8 cellular contexts compared by ENCODE assay signal in genomic region chr10:92849234-92849525, GRCh38. TPM values are rescaled to one million over a fixed set of nuclear protein-coding genes. Genes with fewer than 3 reads are reported as not detected.
DNase-seq lines count a peak whose midpoint lies in the region; ATAC-seq and TF ChIP-seq lines count a peak whose summit lies in the region.

No MANE protein-coding gene starts in this region.

- H3K79me1 ChIP-seq in H9 (ENCODE audit: insufficient read depth, low read depth, low read length, poor library complexity, severe bottlenecking), result no peaks in the 10 kb centered on the region

- H3K23ac ChIP-seq in H9 (ENCODE audit: insufficient read length, low read depth, low read length), result no peak overlapping the region

- H2BK5ac ChIP-seq in H9 (ENCODE audit: insufficient read length, low read length), result no peak overlapping the region

- no peak overlapping the region for H3K9ac ChIP-seq in H9 (ENCODE audit: extremely low read depth, insufficient read length, low read length)

- H3K4me1 ChIP-seq in A673 (ENCODE audit: insufficient read depth, low read length, poor library complexity, severe bottlenecking), result peaks cover 8% of the 10 kb centered on the region
- no peaks in the 10 kb centered on the region for H3K4me1 ChIP-seq in H9 (ENCODE audit: insufficient read depth, low read length)
- H3K4me1 ChIP-seq in right lobe of liver, result peaks cover 0 to 5% (median 0%) of the 10 kb centered on the region in 4 donors

- no peak for TF ChIP-seq POLR2A in right lobe of liver (IDR thresholded peaks at IDR 0.05)

- no peak overlapping the region for H4K8ac ChIP-seq in H9 (replicated peaks; ENCODE audit: insufficient read length, low read depth, low read length)

- no peak overlapping the region for H3K56ac ChIP-seq in H9 (ENCODE audit: insufficient read length, low read depth, low read length)

- TF ChIP-seq CTCF in A673 (conservative IDR thresholded peaks at IDR 0.05; ENCODE audit: low read depth, low read length) (no peak), H9 (conservative IDR thresholded peaks at IDR 0.05) (no peak), right lobe of liver (IDR thresholded peaks at IDR 0.05) (no peak), type B pancreatic cell (conservative IDR thresholded peaks at IDR 0.05) (no peak)

- ATAC-seq in right lobe of liver, result no peak
- no peak for ATAC-seq in esophagus mucosa
- no peak for ATAC-seq in HG02870 (IDR thresholded peaks at IDR 0.05; ENCODE audit: unreplicated experiment)

- no peak for DNase-seq in A673 (ENCODE audit: low spot score)
- DNase-seq in H9, result no peak
- no peak for DNase-seq in right lobe of liver
- DNase-seq in type B pancreatic cell (ENCODE audit: extremely low spot score, unreplicated experiment), result no peak
- no peak for DNase-seq in amygdala (lab: John Stamatoyannopoulos, UW)

- H3K23me2 ChIP-seq in H9 (ENCODE audit: insufficient read length, low read depth, low read length, poor library complexity, severe bottlenecking), result peaks cover 7% of the 10 kb centered on the region

- H3K4me3 Mint-ChIP-seq in H9, result peak overlapping the region; percentile 74 to 83
- H3K4me3 Mint-ChIP-seq in activated naive CD8-positive, alpha-beta T cell, result peak overlapping the region; percentile 89
- peak overlapping the region; percentile 89 for H3K4me3 Mint-ChIP-seq in type B pancreatic cell

- H4K91ac ChIP-seq in H9 (ENCODE audit: insufficient read length, low read depth, low read length), result no peak overlapping the region

- H2BK20ac ChIP-seq in H9 (ENCODE audit: low read depth, low read length, poor library complexity, severe bottlenecking), result no peak overlapping the region

- H3K4me3 ChIP-seq in A673 (ENCODE audit: low read depth, low read length, poor library complexity, severe bottlenecking) (peak overlapping the region; percentile 84), right lobe of liver (peak overlapping the region; percentile 86 to 98 (median 95))

- H3T11ph ChIP-seq in H9 (ENCODE audit: low read length), result no peak overlapping the region

- H3K27me3 Mint-ChIP-seq in H9 (ENCODE audit: low read depth) (peaks cover 63% of the 10 kb centered on the region), type B pancreatic cell (peaks cover 24% of the 10 kb centered on the region)
- H3K27me3 Mint-ChIP-seq in activated naive CD8-positive, alpha-beta T cell, result no peaks in the 10 kb centered on the region

- H3K9me3 Mint-ChIP-seq in H9 (peaks cover 5% of the 10 kb centered on the region in 2 experiments; a peak in 3 of 5 replicates), type B pancreatic cell (no peaks in the 10 kb centered on the region)
- H3K9me3 Mint-ChIP-seq in activated naive CD8-positive, alpha-beta T cell (ENCODE audit: low read depth), result no peaks in the 10 kb centered on the region

- H4K5ac ChIP-seq in H9 (ENCODE audit: insufficient read length, low read depth, low read length), result no peak overlapping the region

- H2BK15ac ChIP-seq in H9 (ENCODE audit: low read depth, low read length), result no peak overlapping the region

- no peak overlapping the region for H2AK5ac ChIP-seq in H9 (ENCODE audit: insufficient read length, low read length)

- H3K4me1 Mint-ChIP-seq in H9 (peaks cover 13% of the 10 kb centered on the region in 2 experiments), type B pancreatic cell (ENCODE audit: unreplicated experiment) (peaks cover 8% of the 10 kb centered on the region)
- peaks cover 35% of the 10 kb centered on the region for H3K4me1 Mint-ChIP-seq in activated naive CD8-positive, alpha-beta T cell (ENCODE audit: low read depth)

- peak overlapping the region; percentile 93 for H3K27ac ChIP-seq in A673 (ENCODE audit: low read depth, low read length, poor library complexity, severe bottlenecking)
- no peak overlapping the region for H3K27ac ChIP-seq in H9 (ENCODE audit: insufficient read length, low read depth, low read length)
- peak overlapping the region; percentile 86 to 90 (median 86) for H3K27ac ChIP-seq in right lobe of liver

- no TSS peak for BruUV-seq in A673 (replicated peaks; lab: Mats Ljungman, UMichigan)

- H3K36me3 ChIP-seq in A673 (ENCODE audit: insufficient read depth, low read length, poor library complexity, severe bottlenecking), result no peaks in the 10 kb centered on the region
- no peaks in the 10 kb centered on the region for H3K36me3 ChIP-seq in right lobe of liver

- H4K20me1 ChIP-seq in H9 (ENCODE audit: control insufficient read depth, insufficient read depth, insufficient read length), result no peaks in the 10 kb centered on the region

- H3K36me3 Mint-ChIP-seq in H9 (ENCODE audit: insufficient read depth in 1 of 3, low read depth in 3 of 3) (no peaks in the 10 kb centered on the region), type B pancreatic cell (no peaks in the 10 kb centered on the region)
- no peaks in the 10 kb centered on the region for H3K36me3 Mint-ChIP-seq in activated naive CD8-positive, alpha-beta T cell

- H2BK12ac ChIP-seq in H9 (ENCODE audit: insufficient read length, low read depth, low read length), result no peak overlapping the region

- no peak overlapping the region for H3K4ac ChIP-seq in H9 (ENCODE audit: low read depth, low read length)

- H3K27ac Mint-ChIP-seq in H9, result no peak overlapping the region
- H3K27ac Mint-ChIP-seq in activated naive CD8-positive, alpha-beta T cell, result peak overlapping the region; percentile 78
- H3K27ac Mint-ChIP-seq in type B pancreatic cell, result peak overlapping the region; percentile 60

- no peak overlapping the region for H2AFZ ChIP-seq in H9 (ENCODE audit: low read length)

- peak overlapping the region; percentile 92 for H3K4me2 ChIP-seq in H9 (ENCODE audit: insufficient read depth, insufficient read length, low read length)

- no peaks in the 10 kb centered on the region for H3K9me3 ChIP-seq in A673 (ENCODE audit: low read depth, low read length, poor library complexity, severe bottlenecking)
- no peaks in the 10 kb centered on the region for H3K9me3 ChIP-seq in H9 (ENCODE audit: control insufficient read depth, low read depth, low read length)
- no peaks in the 10 kb centered on the region for H3K9me3 ChIP-seq in right lobe of liver

- CTCF ChIA-PET in A673 (lab: Charles Lee), result interaction anchor here (1.2 kb wide), 1 partner anchor 12 kb away, joined by 3 read pairs; no protein-coding TSS in a partner anchor

- WGBS in H9 (ENCODE audit: extremely low coverage, insufficient read length, low lambda C conversion rate), result no CpG with 5 or more reads among the region's 7 CpGs
- WGBS in right lobe of liver (ENCODE audit: insufficient coverage, low coverage, low lambda C conversion rate, missing lambda C conversion rate), result 0% methylated on average over 7 of the region's 7 CpGs

- H2BK120ac ChIP-seq in H9 (ENCODE audit: low read depth, low read length, poor library complexity, severe bottlenecking), result no peak overlapping the region

- H3K14ac ChIP-seq in H9 (ENCODE audit: insufficient read depth, low read length), result no peak overlapping the region

- intact Hi-C loops in A673 (cut with micrococcal nuclease; ENCODE audit: unreplicated experiment), result loop anchor here (10.0 kb wide), 1 partner anchor 254 kb away; the partner anchor contains the start of gene KIF11
- intact Hi-C loops in right lobe of liver (cut with DNase I), result no loop called here

- POLR2A ChIA-PET in A673 (lab: Charles Lee; ENCODE audit: low non-redundant PET), result no interaction called here

- H3K79me2 ChIP-seq in H9 (ENCODE audit: insufficient read depth, low read length), result no peaks in the 10 kb centered on the region

- H3K27me3 ChIP-seq in A673 (replicated peaks; ENCODE audit: insufficient read depth, low read depth, low read length, poor library complexity), result no peaks in the 10 kb centered on the region
- peaks cover 8% of the 10 kb centered on the region; the same call in 1 of the 2 replicates for H3K27me3 ChIP-seq in H9 (ENCODE audit: insufficient read depth, low read length)
- H3K27me3 ChIP-seq in right lobe of liver, result no peaks in the 10 kb centered on the region

- H3K18ac ChIP-seq in H9 (ENCODE audit: insufficient read length, low read depth, low read length), result no peak overlapping the region

RNA-seq across cellular contexts. Expression of gene EXOC6, which starts 0.9 kb away (rescaled TPM):
- total RNA-seq in A673 (2021) (32.6 and 35.0 TPM in 2 replicates), H9 (2021) (8.3 and 9.0 TPM in 2 replicates), right lobe of liver (10 to 100 TPM in 3 of 6 experiments, 1 to 10 TPM in 3; 5.5 to 15.6 (median 9.9) TPM), type B pancreatic cell (ENCODE audit: low replicate concordance) (8.8 and 9.0 TPM in 2 replicates), esophagus mucosa (3.1 TPM)

Comparison
In these comparisons a context has a peak if more than half of its experiments do, and no peak if none do; other contexts are left out.
1. H3K27ac Mint-ChIP-seq: peak in activated naive CD8-positive, alpha-beta T cell (single experiment) and type B pancreatic cell (single experiment); none in H9 (0 of 3).
2. Peak in every context shown above with its lines, with median percentiles within 50 percentile points of each other: H3K4me3 Mint-ChIP-seq.